ENCODE assay signal across 10 cellular contexts in the genomic region with DNA sequence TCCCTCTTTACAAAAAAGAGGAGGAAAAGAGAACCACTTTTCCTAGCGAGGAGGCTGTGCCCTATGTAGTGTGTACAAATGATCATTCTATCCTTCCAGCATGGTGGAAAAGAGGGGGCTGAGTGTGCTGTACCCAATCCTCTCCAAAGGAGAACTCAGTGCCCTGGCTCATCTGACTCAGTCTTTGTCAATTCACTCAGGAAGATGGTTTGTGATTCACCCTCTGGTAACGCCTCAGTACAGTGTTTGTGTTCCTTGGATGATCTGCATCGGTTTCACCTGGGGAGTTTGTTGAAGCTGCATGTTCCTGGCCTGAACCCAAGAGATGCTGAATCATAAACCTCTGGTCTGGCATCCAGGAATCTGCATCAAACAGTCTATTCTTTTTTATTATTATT. TPM values are rescaled to one million over a fixed set of nuclear protein-coding genes. Genes with fewer than 3 reads are reported as not detected.
A peak's percentile ranks its signal among the peaks of the same experiment; 100 is the strongest.
DNase-seq lines count a peak whose midpoint lies in the region; ATAC-seq and TF ChIP-seq lines count a peak whose summit lies in the region.
"Had no signal": no experiment of that assay in that cellular context is flagged by ENCODE, and none has a peak within 500 bp of the region (broad histone marks: within the 10 kb centered on the region; RNA-seq: fewer than 3 reads in every experiment).

No MANE protein-coding gene starts in this region.

- DNase-seq in DMS53 (lab: John Stamatoyannopoulos, UW): peak; percentile 76
- peak; percentile 4 to 11 for DNase-seq in Kasumi-1 (lab: John Stamatoyannopoulos, UW)
- no peak for DNase-seq in chondrocyte (ENCODE audit: low spot score)
- DNase-seq in NCI-H128 (lab: John Stamatoyannopoulos, UW; ENCODE audit: unreplicated experiment): no peak
- DNase-seq in NCI-H187 (lab: John Stamatoyannopoulos, UW): no peak
- DNase-seq: heart left ventricle had no signal

- no peaks in the 10 kb centered on the region for H3K36me3 ChIP-seq in neuron (ENCODE audit: insufficient read depth, low read length)
- H3K36me3 ChIP-seq: heart left ventricle, SJCRH30 had no signal

- no peaks in the 10 kb centered on the region for H3K9me3 ChIP-seq in neuron (ENCODE audit: low read length)
- H3K9me3 ChIP-seq: heart left ventricle, SJCRH30 had no signal

- H3K4me1 ChIP-seq in neuron (ENCODE audit: insufficient read depth, low read length): peaks cover 3% of the 10 kb centered on the region
- H3K4me1 ChIP-seq: SJCRH30 had no signal

- peak overlapping the region; percentile 91 for H3K27ac Mint-ChIP-seq in chondrocyte (ENCODE audit: unreplicated experiment)

- no peak for TF ChIP-seq CTCF in chondrocyte (IDR thresholded peaks at IDR 0.05)

- H3K4me3 ChIP-seq in neuron (ENCODE audit: low read length): no peak overlapping the region
- H3K4me3 ChIP-seq: heart left ventricle had no signal

- H3K27me3 ChIP-seq in neuron (ENCODE audit: insufficient read depth, low read length): no peaks in the 10 kb centered on the region
- H3K27me3 ChIP-seq: heart left ventricle, SJCRH30 had no signal

- H3K9me3 Mint-ChIP-seq in chondrocyte (ENCODE audit: low read depth): no peaks in the 10 kb centered on the region

- peaks cover 15% of the 10 kb centered on the region for H3K4me1 Mint-ChIP-seq in chondrocyte (ENCODE audit: low read depth)

- no peak for ATAC-seq in HG02852 (IDR thresholded peaks at IDR 0.05; ENCODE audit: unreplicated experiment)
- ATAC-seq in HG02571 (IDR thresholded peaks at IDR 0.05; ENCODE audit: unreplicated experiment): no peak

- H3K27me3 Mint-ChIP-seq in chondrocyte (ENCODE audit: low read depth): no peaks in the 10 kb centered on the region

- peak overlapping the region; percentile 59 for H3K4me3 Mint-ChIP-seq in chondrocyte (ENCODE audit: unreplicated experiment)

- peak overlapping the region; percentile 29 for H2AFZ ChIP-seq in neuron (ENCODE audit: low read depth, low read length)

- no peaks in the 10 kb centered on the region for H3K36me3 Mint-ChIP-seq in chondrocyte (ENCODE audit: low read depth)

RNA-seq across cellular contexts. Expression of a gene that starts 18.3 kb away (rescaled TPM):
- 2.0 to 6.1 TPM (median 2.3 TPM) in 3 replicates for total RNA-seq in chondrocyte

Comparison
In these comparisons a context has a peak if more than half of its experiments do, and no peak if none do; other contexts are left out.
1. DNase-seq: peak in DMS53 (single experiment) and Kasumi-1 (2 of 2); none in chondrocyte (single experiment), NCI-H128 (single experiment) and NCI-H187 (0 of 2).